ENCODE assay signal across 8 cellular contexts in the genomic region with DNA sequence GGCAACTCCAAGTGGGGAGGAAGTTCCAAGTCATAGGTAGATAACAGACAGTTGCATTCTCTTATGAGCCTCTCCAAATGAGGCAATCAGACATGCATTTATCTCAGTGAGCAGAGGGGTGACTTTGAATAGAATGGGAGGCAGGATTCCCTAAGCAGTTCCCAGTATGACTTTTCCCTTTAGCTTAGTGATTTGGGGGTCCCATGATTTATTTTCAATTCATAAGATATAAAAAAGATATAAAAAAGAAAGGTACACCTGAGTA. TPM values are rescaled to one million over a fixed set of nuclear protein-coding genes. Genes with fewer than 3 reads are reported as not detected.
A peak's percentile ranks its signal among the peaks of the same experiment; 100 is the strongest.
DNase-seq lines count a peak whose midpoint lies in the region; ATAC-seq and TF ChIP-seq lines count a peak whose summit lies in the region.

No MANE protein-coding gene starts in this region.

- H3K4me3 ChIP-seq in A673 (ENCODE audit: low read depth, low read length, poor library complexity, severe bottlenecking) = peak overlapping the region; percentile 84
- peak overlapping the region; percentile 93 for H3K4me3 ChIP-seq in HUES48 (ENCODE audit: low read depth, low read length)

- H3K4me3 Mint-ChIP-seq in brain (peak overlapping the region; percentile 95 to 100 (median 99)), mesothelial cell of epicardium (peak overlapping the region; percentile 98)

- peaks cover 16% of the 10 kb centered on the region for H3K36me3 ChIP-seq in A673 (ENCODE audit: insufficient read depth, low read length, poor library complexity, severe bottlenecking)
- peaks cover 20% of the 10 kb centered on the region for H3K36me3 ChIP-seq in HUES48 (ENCODE audit: control insufficient read depth, insufficient read depth, low read length)

- intact Hi-C loops in A673 (cut with micrococcal nuclease; ENCODE audit: unreplicated experiment) = loop anchor here (10.0 kb wide), 1 partner anchor 374 kb away; a partner anchor contains a TSS

- peak overlapping the region; percentile 95 for H3K27ac ChIP-seq in A673 (ENCODE audit: low read depth, low read length, poor library complexity, severe bottlenecking)
- peak overlapping the region; percentile 98 for H3K27ac ChIP-seq in HUES48 (ENCODE audit: low read depth, low read length)

- BruUV-seq in A673 (replicated peaks; lab: Mats Ljungman, UMichigan) = no TSS peak

- H3K27me3 Mint-ChIP-seq in brain (peaks cover 10% of the 10 kb centered on the region), mesothelial cell of epicardium (ENCODE audit: low read depth) (no peaks in the 10 kb centered on the region)

- H3K9me3 ChIP-seq in A673 (ENCODE audit: low read depth, low read length, poor library complexity, severe bottlenecking) (no peaks in the 10 kb centered on the region), HUES48 (ENCODE audit: control insufficient read depth, insufficient read depth, low read length) (no peaks in the 10 kb centered on the region)

- H3K27ac Mint-ChIP-seq in brain (peak overlapping the region; percentile 100), mesothelial cell of epicardium (peak overlapping the region; percentile 100)

- H3K4me1 ChIP-seq in A673 (ENCODE audit: insufficient read depth, low read length, poor library complexity, severe bottlenecking) = peaks cover 20% of the 10 kb centered on the region
- H3K4me1 ChIP-seq in HUES48 (ENCODE audit: control insufficient read depth, insufficient read depth, low read length) = peaks cover 34% of the 10 kb centered on the region

- no peaks in the 10 kb centered on the region for H3K27me3 ChIP-seq in A673 (replicated peaks; ENCODE audit: insufficient read depth, low read depth, low read length, poor library complexity)
- H3K27me3 ChIP-seq in HUES48 (ENCODE audit: control insufficient read depth, insufficient read depth, low read length) = no peaks in the 10 kb centered on the region

- peak; percentile 1 for DNase-seq in A673 (ENCODE audit: low spot score)
- DNase-seq in mesothelial cell of epicardium (ENCODE audit: low spot score in 2 of 2, unreplicated experiment in 2 of 2) = no peak
- DNase-seq in D341Med (ENCODE audit: low spot score) = no peak

- H3K36me3 Mint-ChIP-seq in brain = peaks cover 8% of the 10 kb centered on the region
- peaks cover 4% of the 10 kb centered on the region for H3K36me3 Mint-ChIP-seq in mesothelial cell of epicardium

- H3K4me1 Mint-ChIP-seq in brain = peaks cover 47% of the 10 kb centered on the region
- peaks cover 45% of the 10 kb centered on the region for H3K4me1 Mint-ChIP-seq in mesothelial cell of epicardium

- POLR2A ChIA-PET in A673 (lab: Charles Lee; ENCODE audit: low non-redundant PET) = interaction anchor here (0.6 kb wide), 1 partner anchor 380 kb away, joined by 4 read pairs; no protein-coding TSS in a partner anchor

- no peak for ATAC-seq in GM21381 (IDR thresholded peaks at IDR 0.05; ENCODE audit: unreplicated experiment)
- no peak for ATAC-seq in GM18858 (IDR thresholded peaks at IDR 0.05; ENCODE audit: unreplicated experiment)
- ATAC-seq in GM21367 (IDR thresholded peaks at IDR 0.05; ENCODE audit: unreplicated experiment) = no peak

- CTCF ChIA-PET in A673 (lab: Charles Lee) = no interaction called here

- H3K9ac ChIP-seq in HUES48 (ENCODE audit: low read depth, low read length) = peak overlapping the region; percentile 96

- TF ChIP-seq CTCF in A673 (conservative IDR thresholded peaks at IDR 0.05; ENCODE audit: low read depth, low read length) (no peak), brain (conservative IDR thresholded peaks at IDR 0.05) (no peak), mesothelial cell of epicardium (IDR thresholded peaks at IDR 0.05; ENCODE audit: unreplicated experiment) (no peak)

- H3K9me3 Mint-ChIP-seq in brain = peaks cover 0 to 3% (median 0%) of the 10 kb centered on the region in 5 experiments
- H3K9me3 Mint-ChIP-seq in mesothelial cell of epicardium = no peaks in the 10 kb centered on the region

RNA-seq across cellular contexts. Expression of a gene that starts 0.8 kb away (rescaled TPM):
- 19.6 and 25.0 TPM in 2 replicates for total RNA-seq in A673 (2021)
- 10.5 TPM for polyA plus RNA-seq in brain (ENCODE audit: insufficient read depth, low read depth, low replicate concordance)
- 39.4 to 40.2 TPM (median 39.5 TPM) in 3 replicates for total RNA-seq in mesothelial cell of epicardium

RNA-seq across cellular contexts. Expression of a gene that starts 42.1 kb away (rescaled TPM):
- 0.84 TPM in 1 of 2 replicates, not detected in the other for total RNA-seq in A673 (2021)
- polyA plus RNA-seq in brain (ENCODE audit: insufficient read depth, low read depth, low replicate concordance) = 1.1 TPM
- 4.5 to 5.5 TPM (median 5.3 TPM) in 3 replicates for total RNA-seq in mesothelial cell of epicardium
